In the genomic region with DNA sequence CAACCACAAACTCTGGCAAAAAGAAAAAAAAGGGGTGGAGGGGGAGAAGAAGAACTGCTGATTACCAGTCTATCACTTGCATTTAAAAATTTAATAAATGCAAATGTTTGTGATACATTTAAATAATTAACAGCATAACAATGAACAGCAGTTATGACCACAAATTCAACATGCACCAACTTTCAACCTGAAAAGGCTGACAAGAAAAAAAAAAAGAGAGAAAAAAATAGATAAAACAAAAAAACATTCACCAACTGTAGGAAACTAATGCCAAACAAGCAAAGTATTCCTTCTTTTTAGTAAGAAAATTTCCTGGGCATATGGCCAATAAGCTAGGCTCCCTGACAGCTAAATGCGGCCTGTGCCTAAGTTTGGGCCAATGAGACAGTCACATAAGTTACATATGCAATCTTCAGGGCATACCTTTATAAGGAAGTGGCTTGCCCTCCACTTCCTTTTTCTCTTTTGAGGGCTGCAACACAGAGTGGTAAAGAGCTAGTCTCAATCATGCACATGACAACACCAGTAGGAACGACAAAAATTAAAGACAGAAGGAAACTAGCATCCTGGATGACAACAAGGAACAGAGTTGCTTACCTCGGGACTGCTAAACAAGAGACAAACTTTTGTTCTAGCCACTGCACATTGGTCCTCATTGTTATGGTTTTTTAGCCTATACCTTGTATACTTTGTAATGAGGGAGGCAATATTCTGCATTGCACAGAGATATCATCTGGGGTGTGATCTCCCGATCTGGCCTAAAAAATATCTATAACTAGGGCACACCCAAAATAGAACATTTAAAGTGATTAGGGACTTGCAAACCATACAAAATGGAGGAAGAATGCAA, we compare ENCODE assay signal across 8 cellular contexts. TPM values are rescaled to one million over a fixed set of nuclear protein-coding genes. Genes with fewer than 3 reads are reported as not detected.
A peak's percentile ranks its signal among the peaks of the same experiment; 100 is the strongest.
DNase-seq lines count a peak whose midpoint lies in the region; ATAC-seq, FAIRE-seq and TF ChIP-seq lines count a peak whose summit lies in the region.

No MANE protein-coding gene starts in this region.

- peaks cover 19% of the 10 kb centered on the region for H3K4me1 Mint-ChIP-seq in mesothelial cell of epicardium

- BruUV-seq in K562 (replicated peaks; lab: Mats Ljungman, UMichigan): no TSS peak

- CTCF ChIA-PET in K562 (lab: Yijun Ruan, JAX; ENCODE audit: low intra/inter-chr PET ratio): no interaction called here

- no peak overlapping the region for H2AFZ ChIP-seq in K562 (ENCODE audit: low read depth, low read length)

- peaks cover 15 to 60% of the 10 kb centered on the region in 2 experiments for H3K4me1 ChIP-seq in K562 (replicated peaks in 1 of 2; ENCODE audit: control insufficient read depth in 2 of 2, insufficient read depth in 2 of 2, low read length in 2 of 2)

- TF ChIP-seq CTCF in K562 (IDR thresholded peaks at IDR 0.05 in 2 of 3, conservative IDR thresholded peaks at IDR 0.05 in 1 of 3; ENCODE audit: insufficient read depth in 2 of 3, low read depth in 1 of 3, low read length in 3 of 3): no peak
- TF ChIP-seq CTCF in mesothelial cell of epicardium (IDR thresholded peaks at IDR 0.05; ENCODE audit: unreplicated experiment): no peak

- ATAC-seq in HG02973 (IDR thresholded peaks at IDR 0.05; ENCODE audit: unreplicated experiment) (peak; percentile 68), K562 (peak; percentile 79)

- peaks cover 13% of the 10 kb centered on the region for H3K9me3 Mint-ChIP-seq in mesothelial cell of epicardium

- in situ Hi-C loops in K562 (cut with MboI): no loop called here

- H3K9me3 ChIP-seq in K562 (replicated peaks; ENCODE audit: control insufficient read depth, insufficient read depth, low read depth, low read length): no peaks in the 10 kb centered on the region

- peaks cover 27% of the 10 kb centered on the region for H3K36me3 Mint-ChIP-seq in mesothelial cell of epicardium

- intact Hi-C loops in K562 (cut with micrococcal nuclease): loop anchor here (2.0 kb wide), 1 partner anchor 21 kb away; no protein-coding TSS in a partner anchor

- FAIRE-seq in K562 (lab: Jason Lieb, UNC) (peak; percentile 23), RCC 7860 (lab: Jason Lieb, UNC) (no peak)

- H3K9me1 ChIP-seq in K562 (ENCODE audit: control insufficient read depth, insufficient read depth, low read length): no peaks in the 10 kb centered on the region

- peak; percentile 48 for DNase-seq in activated gamma-delta T cell treated with Interleukin-2 at 50 U/mL for 16 hours
- DNase-seq in activated gamma-delta T cell (lab: John Stamatoyannopoulos, UW): no peak
- DNase-seq in OCI-M1 (lab: John Stamatoyannopoulos, UW): peak; percentile 94
- peak in 2 of 4 experiments; percentile 49 to 62 for DNase-seq in K562 (ENCODE audit: extremely low read depth in 1 of 4, low spot score in 3 of 4)
- DNase-seq in mesothelial cell of epicardium (ENCODE audit: low spot score in 2 of 2, unreplicated experiment in 2 of 2): no peak
- no peak for DNase-seq in RCC 7860 (ENCODE audit: low spot score)
- DNase-seq in NCI-H2171 treated with DMSO at 0.1 percent for 48 hours (lab: John Stamatoyannopoulos, UW): no peak

- H3K36me3 ChIP-seq in K562 (ENCODE audit: control insufficient read depth, insufficient read depth, low read length): peaks cover 10% of the 10 kb centered on the region; the same call in 2 of the 3 replicates

- H3K27me3 ChIP-seq in K562 (ENCODE audit: control insufficient read depth in 2 of 2, insufficient read depth in 2 of 2, low read length in 2 of 2): no peaks in the 10 kb centered on the region

- no peaks in the 10 kb centered on the region for H3K27me3 Mint-ChIP-seq in mesothelial cell of epicardium (ENCODE audit: low read depth)

- no peak overlapping the region for H3K9ac ChIP-seq in K562 (ENCODE audit: insufficient read depth in 1 of 2, low read depth in 2 of 2, low read length in 2 of 2)

- POLR2A ChIA-PET in K562 (lab: Yijun Ruan, JAX): interaction anchor here (0.7 to 1.6 kb wide), 4 partner anchors 9 to 105 kb away, joined by 3 read pairs; no protein-coding TSS in a partner anchor

- TF ChIP-seq RAD21 in K562 (CRISPR knock-in tag; conservative IDR thresholded peaks at IDR 0.05 in 1 of 2, IDR thresholded peaks at IDR 0.05 in 1 of 2): no peak

- H3K4me3 Mint-ChIP-seq in mesothelial cell of epicardium: no peak overlapping the region

- H3K4me2 ChIP-seq in K562 (ENCODE audit: insufficient read depth, low read length): peak overlapping the region; percentile 2

- TF ChIP-seq EP300 in K562 (IDR thresholded peaks at IDR 0.05; ENCODE audit: low read length): no peak

- H3K4me3 ChIP-seq in K562: no peak overlapping the region

- peak overlapping the region; percentile 51 for H3K27ac Mint-ChIP-seq in mesothelial cell of epicardium

- H3K27ac ChIP-seq in K562 (ENCODE audit: extremely low read depth, low read depth, low read length): peak overlapping the region; percentile 23; the same call in 1 of the 3 replicates

- WGBS in K562 (ENCODE audit: insufficient coverage, low coverage, missing lambda C conversion rate): 31% methylated on average over 4 of the region's 4 CpGs

- H3K79me2 ChIP-seq in K562 (ENCODE audit: control insufficient read depth, insufficient read depth, low read length): peaks cover 98% of the 10 kb centered on the region

- TF ChIP-seq POLR2A in K562 (conservative IDR thresholded peaks at IDR 0.05): no peak

- peaks cover 28% of the 10 kb centered on the region; the same call in 1 of the 2 replicates for H4K20me1 ChIP-seq in K562 (replicated peaks; ENCODE audit: control insufficient read depth, insufficient read depth, low read length)

TF ChIP-seq in K562, 482 proteins besides CTCF, POLR2A, EP300 and RAD21 (continues in another document):
- TF ChIP-seq NUFIP1 (IDR thresholded peaks at IDR 0.05; ENCODE audit: partially characterized antibody) (no peak), NRF1 (conservative IDR thresholded peaks at IDR 0.05 in 1 of 2, IDR thresholded peaks at IDR 0.05 in 1 of 2) (0 out of 4 replicates have a peak, but pooled peaks of 1 of the 2 experiments have one; percentile 21), KLF1 (tag; IDR thresholded peaks at IDR 0.05) (no peak), KAT8 (IDR thresholded peaks at IDR 0.05; ENCODE audit: low read depth) (no peak)

RNA-seq across cellular contexts. Expression of gene PHTF1, which starts 24.2 kb away (rescaled TPM):
- 44.6 and 91.3 TPM in 2 replicates for total RNA-seq in K562 (2011; cell fraction: chromatin; rRNA removed; ENCODE audit: low replicate concordance)
- total RNA-seq in K562 (2011; cell fraction: nucleolus; rRNA removed): 26.8 and 37.5 TPM in 2 replicates
- 55.9 and 69.6 TPM in 2 replicates for total RNA-seq in K562 (2011; cell fraction: nucleoplasm; rRNA removed)
- total RNA-seq in K562 (2014; rRNA removed) (20.4 and 20.6 TPM in 2 replicates), K562 (2014; rRNA removed; fragmentation: Illumina TruSeq; extraction: Trizol) (28.8 and 32.0 TPM in 2 replicates), K562 (2015; rRNA removed; fragmentation: Illumina TruSeq; extraction: Trizol) (34.4 and 36.2 TPM in 2 replicates), K562 (2021) (26.9 and 28.8 TPM in 2 replicates), mesothelial cell of epicardium (22.9 to 26.7 TPM (median 24.2 TPM) in 3 replicates)
- polyA plus RNA-seq in K562 (2011; rRNA removed) (14.7 and 23.0 TPM in 2 replicates), K562 (2014; fragmentation: Illumina TruSeq; extraction: Trizol) (20.7 and 22.5 TPM in 2 replicates), K562 (2014; fragmentation: Nextera tagmentation; extraction: Ambion mirVana) (10 to 100 TPM in 1 of 2 experiments, 1 to 10 TPM in 1; 8.4 to 10.8 TPM), K562 (2014; rRNA removed) (20.9 and 23.8 TPM in 2 replicates)
- 9.9 and 11.3 TPM in 2 replicates for polyA plus RNA-seq in K562 (2011; cell fraction: cytosol; rRNA removed)
- 12.9 and 14.7 TPM in 2 replicates for polyA plus RNA-seq in K562 (2011; cell fraction: nucleus; rRNA removed)
- 22.7 and 25.8 TPM in 2 replicates for polyA plus RNA-seq in K562 (2012)
- polyA minus RNA-seq in K562 (2011; rRNA and poly(A)+ RNA removed): 23.9 and 29.9 TPM in 2 replicates
- 11.5 and 15.3 TPM in 2 replicates for polyA minus RNA-seq in K562 (2011; cell fraction: cytosol; rRNA and poly(A)+ RNA removed)
- polyA minus RNA-seq in K562 (2011; cell fraction: nucleus; rRNA and poly(A)+ RNA removed): 25.3 and 30.5 TPM in 2 replicates

RNA-seq across cellular contexts. Expression of gene RSBN1, which starts 28.8 kb away (rescaled TPM):
- total RNA-seq in K562 (2011; cell fraction: chromatin; rRNA removed; ENCODE audit: low replicate concordance): 20.7 and 44.4 TPM in 2 replicates
- 13.0 and 14.0 TPM in 2 replicates for total RNA-seq in K562 (2011; cell fraction: nucleolus; rRNA removed)
- 15.7 and 19.8 TPM in 2 replicates for total RNA-seq in K562 (2011; cell fraction: nucleoplasm; rRNA removed)
- total RNA-seq in K562 (2014; rRNA removed) (12.6 and 13.7 TPM in 2 replicates), K562 (2014; rRNA removed; fragmentation: Illumina TruSeq; extraction: Trizol) (15.4 and 17.2 TPM in 2 replicates), K562 (2015; rRNA removed; fragmentation: Illumina TruSeq; extraction: Trizol) (17.2 and 18.2 TPM in 2 replicates), K562 (2021) (17.6 and 20.3 TPM in 2 replicates), mesothelial cell of epicardium (23.7 to 27.7 TPM (median 24.7 TPM) in 3 replicates)
- polyA plus RNA-seq in K562 (2011; rRNA removed) (20.7 and 24.3 TPM in 2 replicates), K562 (2014; fragmentation: Illumina TruSeq; extraction: Trizol) (12.2 and 12.6 TPM in 2 replicates), K562 (2014; fragmentation: Nextera tagmentation; extraction: Ambion mirVana) (10 to 100 TPM in 1 of 2 experiments, 1 to 10 TPM in 1; 4.5 to 13.0 TPM), K562 (2014; rRNA removed) (7.2 and 10.2 TPM in 2 replicates)
- 8.9 and 9.2 TPM in 2 replicates for polyA plus RNA-seq in K562 (2011; cell fraction: cytosol; rRNA removed)
- polyA plus RNA-seq in K562 (2011; cell fraction: nucleus; rRNA removed): 13.6 and 25.6 TPM in 2 replicates
- 9.9 and 11.2 TPM in 2 replicates for polyA plus RNA-seq in K562 (2012)
- polyA minus RNA-seq in K562 (2011; rRNA and poly(A)+ RNA removed): 149 and 167 TPM in 2 replicates
- 21.8 and 29.6 TPM in 2 replicates for polyA minus RNA-seq in K562 (2011; cell fraction: cytosol; rRNA and poly(A)+ RNA removed)
- polyA minus RNA-seq in K562 (2011; cell fraction: nucleus; rRNA and poly(A)+ RNA removed): 16.6 and 29.9 TPM in 2 replicates

Comparison
In these comparisons a context has a peak if more than half of its experiments do, and no peak if none do; other contexts are left out.
1. DNase-seq: peak in activated gamma-delta T cell treated with Interleukin-2 at 50 U/mL for 16 hours (single experiment) and OCI-M1 (single experiment); none in activated gamma-delta T cell (single experiment), mesothelial cell of epicardium (0 of 2), RCC 7860 (single experiment) and NCI-H2171 treated with DMSO at 0.1 percent for 48 hours (single experiment).